1 cellular context compared by ENCODE assay signal in genomic region chr1:101128211-101128727, GRCh38.
TF ChIP-seq lines count a peak whose summit lies in the region.

No MANE protein-coding gene starts in this region.

TF ChIP-seq in K562, 482 proteins besides CTCF, POLR2A, EP300 and RAD21 (continued from another document and continues in another):
- peak; percentile 50 for TF ChIP-seq RBBP5 (IDR thresholded peaks at IDR 0.05; ENCODE audit: borderline replicate concordance, insufficient read depth, low read length, poor library complexity, severe bottlenecking)
- no peak for TF ChIP-seq TFE3 (CRISPR knock-in tag; IDR thresholded peaks at IDR 0.05)
- peak in 1 of 3 experiments; percentile 25; a peak in 1 of 6 replicates for TF ChIP-seq ZBTB11 (CRISPR knock-in tag; IDR thresholded peaks at IDR 0.05)
- peak; percentile 33 for TF ChIP-seq ZFP36 (IDR thresholded peaks at IDR 0.05; ENCODE audit: low read depth, low read length, partially characterized antibody)
- 0 out of 2 replicates have a peak, but pooled peaks have one; percentile 18 for TF ChIP-seq EHMT2 (IDR thresholded peaks at IDR 0.05)
- peak; percentile 36; the same call in 1 of the 2 replicates for TF ChIP-seq TFAP4 (CRISPR knock-in tag; IDR thresholded peaks at IDR 0.05; ENCODE audit: borderline replicate concordance)
- TF ChIP-seq SP1 (CRISPR knock-in tag; IDR thresholded peaks at IDR 0.05) = peak; percentile 62; the same call in 1 of the 2 replicates
- TF ChIP-seq PHF8 (IDR thresholded peaks at IDR 0.05; ENCODE audit: borderline replicate concordance, low read length) = no peak
- TF ChIP-seq C11orf30 (IDR thresholded peaks at IDR 0.05; ENCODE audit: low read depth) = peak; percentile 31; the same call in 1 of the 2 replicates
- peak; percentile 87 for TF ChIP-seq MTA2 (IDR thresholded peaks at IDR 0.05; ENCODE audit: low read depth)
- peak in 1 of 2 experiments; percentile 76; a peak in 2 of 4 replicates for TF ChIP-seq TBL1XR1 (IDR thresholded peaks at IDR 0.05; ENCODE audit: low read length in 2 of 2)
- TF ChIP-seq NCOR1 (IDR thresholded peaks at IDR 0.05) = peak; percentile 92
- no peak for TF ChIP-seq ZNF212 (CRISPR knock-in tag; IDR thresholded peaks at IDR 0.05)
- TF ChIP-seq CHAMP1 (IDR thresholded peaks at IDR 0.05) = peak; percentile 63; the same call in 1 of the 2 replicates
- 0 out of 2 replicates have a peak, but pooled peaks have one; percentile 15 for TF ChIP-seq TRIM28 (IDR thresholded peaks at IDR 0.05)
- peak; percentile 40; the same call in 1 of the 2 replicates for TF ChIP-seq CTBP1 (IDR thresholded peaks at IDR 0.05; ENCODE audit: borderline replicate concordance)
- no peak for TF ChIP-seq TRIM25 (IDR thresholded peaks at IDR 0.05; ENCODE audit: borderline replicate concordance)
- peak; percentile 88 for TF ChIP-seq SMARCC2 (IDR thresholded peaks at IDR 0.05; ENCODE audit: low read depth)
- peak; percentile 52; the same call in 1 of the 2 replicates for TF ChIP-seq HMBOX1 (IDR thresholded peaks at IDR 0.05)
- TF ChIP-seq MNT (conservative IDR thresholded peaks at IDR 0.05) = peak in 1 of 2 experiments; percentile 61; a peak in 1 of 4 replicates
- no peak for TF ChIP-seq TAF1 (IDR thresholded peaks at IDR 0.05; ENCODE audit: control insufficient read depth, extremely low read depth, insufficient read depth, low read length, severe bottlenecking)
- TF ChIP-seq NR2C2 (CRISPR knock-in tag; IDR thresholded peaks at IDR 0.05) = no peak
- peak; percentile 58 for TF ChIP-seq NR2C2 (tag; IDR thresholded peaks at IDR 0.05)
- TF ChIP-seq BCLAF1 (IDR thresholded peaks at IDR 0.05; ENCODE audit: borderline replicate concordance in 1 of 2, control insufficient read depth in 1 of 2, low read depth in 2 of 2, low read length in 1 of 2) = no peak
- TF ChIP-seq KLF16 (IDR thresholded peaks at IDR 0.05) = peak; percentile 89
- peak; percentile 54; the same call in 1 of the 2 replicates for TF ChIP-seq ZNF316 (IDR thresholded peaks at IDR 0.05)
- 0 out of 2 replicates have a peak, but pooled peaks have one; percentile 38 for TF ChIP-seq MITF (IDR thresholded peaks at IDR 0.05)
- TF ChIP-seq IRF2 (CRISPR knock-in tag; IDR thresholded peaks at IDR 0.05) = no peak
- no peak for TF ChIP-seq TBP (optimal IDR thresholded peaks at IDR 0.05; ENCODE audit: low read depth, low read length)
- peak; percentile 96 for TF ChIP-seq HDAC2 (IDR thresholded peaks at IDR 0.05)
- peak; percentile 45 for TF ChIP-seq DACH1 (IDR thresholded peaks at IDR 0.05; ENCODE audit: partially characterized antibody)
- peak; percentile 9; the same call in 1 of the 2 replicates for TF ChIP-seq ZNF24 (IDR thresholded peaks at IDR 0.05)
- TF ChIP-seq GATA2 (CRISPR knock-in tag; IDR thresholded peaks at IDR 0.05) = peak; percentile 71
- peak; percentile 56; the same call in 1 of the 2 replicates for TF ChIP-seq TARDBP (IDR thresholded peaks at IDR 0.05)
- peak; percentile 89 for TF ChIP-seq SMAD4 (CRISPR knock-in tag; conservative IDR thresholded peaks at IDR 0.05)
- TF ChIP-seq CBX3 (IDR thresholded peaks at IDR 0.05; ENCODE audit: borderline replicate concordance in 1 of 2, low read length in 2 of 2) = peak in 1 of 2 experiments; percentile 64; a peak in 2 of 3 replicates
- no peak for TF ChIP-seq HNRNPUL1 (IDR thresholded peaks at IDR 0.05; ENCODE audit: low read length)
- no peak for TF ChIP-seq ATF1 (CRISPR knock-in tag; IDR thresholded peaks at IDR 0.05)
- peak; percentile 36; the same call in 1 of the 2 replicates for TF ChIP-seq ATF1 (tag; IDR thresholded peaks at IDR 0.05)
- TF ChIP-seq SIX5 (IDR thresholded peaks at IDR 0.05; ENCODE audit: borderline replicate concordance in 1 of 2, insufficient read depth in 1 of 2, low read depth in 1 of 2, low read length in 2 of 2) = no peak
